In genomic region chr7:51160411-51160810, GRCh38 we compare ENCODE assay signal across 15 cellular contexts.
DNase-seq lines count a peak whose midpoint lies in the region; ATAC-seq, FAIRE-seq and TF ChIP-seq lines count a peak whose summit lies in the region.
"Had no signal": no experiment of that assay in that cellular context is flagged by ENCODE, and none has a peak within 500 bp of the region (broad histone marks: within the 10 kb centered on the region; RNA-seq: fewer than 3 reads in every experiment).

No MANE protein-coding gene starts in this region.

- CTCF ChIA-PET in OCI-LY7 (lab: Charles Lee; ENCODE audit: unreplicated experiment) (interaction anchor here (1.4 kb wide), 1 partner anchor 1066 kb away, joined by 4 read pairs; no protein-coding TSS in a partner anchor), HepG2 (lab: Yijun Ruan, JAX; ENCODE audit: low intra/inter-chr PET ratio, low total read pairs) (interaction anchor here (0.6 to 4.1 kb wide), 4 partner anchors 208 to 1068 kb away, joined by 3 to 38 read pairs (median 4); no protein-coding TSS in a partner anchor)

- no peak for ATAC-seq in HepG2

- no peaks in the 10 kb centered on the region for H3K9me3 ChIP-seq in BLaER1
- no peaks in the 10 kb centered on the region for H3K9me3 ChIP-seq in OCI-LY7 (ENCODE audit: low read length)
- H3K9me3 ChIP-seq in Peyer's patch, result no peaks in the 10 kb centered on the region
- H3K9me3 ChIP-seq in HepG2 (ENCODE audit: low read length), result no peaks in the 10 kb centered on the region

- POLR2A ChIA-PET in OCI-LY7 (lab: Charles Lee), result interaction anchor here (3.4 kb wide), 1 partner anchor 8 kb away, joined by 9 read pairs; no protein-coding TSS in a partner anchor
- POLR2A ChIA-PET in HepG2 (lab: Yijun Ruan, JAX), result no interaction called here

- H3K4me3 ChIP-seq in BLaER1 (no peak overlapping the region), OCI-LY7 (ENCODE audit: low read depth, low read length, poor library complexity, severe bottlenecking) (no peak overlapping the region), Peyer's patch (no peak overlapping the region), HepG2 (replicated peaks in 1 of 3; ENCODE audit: insufficient read depth in 1 of 3, low read depth in 2 of 3, low read length in 3 of 3) (no peak overlapping the region)
- H3K4me3 ChIP-seq: GM12878, SK-N-MC had no signal

- no peak for TF ChIP-seq RAD21 in HepG2 (CRISPR knock-in tag; IDR thresholded peaks at IDR 0.05)

- H3K27me3 ChIP-seq in BLaER1, result no peaks in the 10 kb centered on the region
- H3K27me3 ChIP-seq in Peyer's patch, result no peaks in the 10 kb centered on the region
- H3K27me3 ChIP-seq in HepG2 (ENCODE audit: control insufficient read depth in 1 of 2, insufficient read depth in 2 of 2, low read length in 2 of 2), result no peaks in the 10 kb centered on the region

- no peaks in the 10 kb centered on the region for H3K36me3 ChIP-seq in BLaER1
- H3K36me3 ChIP-seq in OCI-LY7 (ENCODE audit: insufficient read depth, low read length), result no peaks in the 10 kb centered on the region
- no peaks in the 10 kb centered on the region for H3K36me3 ChIP-seq in Peyer's patch
- no peaks in the 10 kb centered on the region for H3K36me3 ChIP-seq in HepG2 (replicated peaks in 1 of 2; ENCODE audit: control insufficient read depth in 1 of 2, insufficient read depth in 2 of 2, low read length in 2 of 2)

- BruUV-seq in OCI-LY7 (replicated peaks; lab: Mats Ljungman, UMichigan) (no TSS peak), HepG2 (replicated peaks; lab: Mats Ljungman, UMichigan) (no TSS peak)

- in situ Hi-C loops in HepG2 (cut with HindIII; ENCODE audit: extremely low pct_ligation_motif_present, low pct_unique_long_range_greater_than_20kb), result loop anchor here (5.0 to 25.0 kb wide), 2 partner anchors 207 to 1048 kb away; no protein-coding TSS in a partner anchor

- no peak for DNase-seq in OCI-LY7 (ENCODE audit: low spot score)
- DNase-seq in substantia nigra (lab: John Stamatoyannopoulos, UW), result no peak
- no peak for DNase-seq in Peyer's patch
- no peak for DNase-seq in cerebellar nuclear complex (lab: John Stamatoyannopoulos, UW)
- no peak for DNase-seq in HepG2 (ENCODE audit: low spot score)
- DNase-seq in DMS153 treated with DMSO at 0.1 percent for 48 hours (lab: John Stamatoyannopoulos, UW; ENCODE audit: unreplicated experiment), result no peak
- DNase-seq: GDM1, NCI-H1048, NCI-H1417 treated with DMSO at 0.1 percent for 48 hours, NCI-H226 had no signal

- peak overlapping the region; percentile 40 for H3K4me2 ChIP-seq in BLaER1
- H3K4me2 ChIP-seq in OCI-LY7 (ENCODE audit: low read length), result no peak overlapping the region
- no peak overlapping the region for H3K4me2 ChIP-seq in HepG2 (ENCODE audit: low read depth, low read length)

- H3K4me1 ChIP-seq in BLaER1, result peaks cover 65% of the 10 kb centered on the region
- no peaks in the 10 kb centered on the region for H3K4me1 ChIP-seq in OCI-LY7 (ENCODE audit: insufficient read depth, low read length, poor library complexity, severe bottlenecking)
- no peaks in the 10 kb centered on the region for H3K4me1 ChIP-seq in Peyer's patch
- peaks cover 7% of the 10 kb centered on the region; the same call in 1 of the 2 replicates for H3K4me1 ChIP-seq in HepG2 (ENCODE audit: insufficient read depth, low read length)

- TF ChIP-seq POLR2A in Peyer's patch (IDR thresholded peaks at IDR 0.05), result no peak
- TF ChIP-seq POLR2A in HepG2 (IDR thresholded peaks at IDR 0.05; ENCODE audit: insufficient read depth in 1 of 2, low read depth in 2 of 2, low read length in 2 of 2), result no peak

- intact Hi-C loops in OCI-LY7 (cut with micrococcal nuclease; ENCODE audit: unreplicated experiment) (loop anchor here (5.0 kb wide), 2 partner anchors 267 to 1068 kb away; partner anchors contain the start of gene ZPBP), HepG2 (cut with micrococcal nuclease; ENCODE audit: unreplicated experiment) (loop anchor here (2.0 to 5.0 kb wide), 4 partner anchors 93 to 1068 kb away; partner anchors contain the start of genes GRB10 and ZPBP)

- no peak for FAIRE-seq in HepG2 (lab: Jason Lieb, UNC)

- TF ChIP-seq CTCF in OCI-LY7 (conservative IDR thresholded peaks at IDR 0.05; ENCODE audit: low read length) (no peak), Peyer's patch (IDR thresholded peaks at IDR 0.05) (no peak), HepG2 (CRISPR knock-in tag; IDR thresholded peaks at IDR 0.05) (no peak)

- H3K27ac ChIP-seq in BLaER1 (peak overlapping the region; percentile 10; the same call in 1 of the 2 replicates), OCI-LY7 (ENCODE audit: low read depth, low read length, poor library complexity, severe bottlenecking) (no peak overlapping the region), cingulate gyrus (ENCODE audit: low read depth, low read length) (peak overlapping the region; percentile 42), substantia nigra (ENCODE audit: low read depth, low read length, poor library complexity, severe bottlenecking) (peak overlapping the region; percentile 71), Peyer's patch (no peak overlapping the region), HepG2 (ENCODE audit: extremely low read length, insufficient read depth, low read length) (no peak overlapping the region)
- H3K27ac ChIP-seq: HL-60, SK-N-MC had no signal

- 74% methylated on average over 6 of the region's 6 CpGs for WGBS in HepG2 (ENCODE audit: low lambda C conversion rate)

- no peak for TF ChIP-seq EP300 in HepG2 (IDR thresholded peaks at IDR 0.05; ENCODE audit: low read depth in 2 of 2, low read length in 2 of 2)
- no peak for TF ChIP-seq EP300 in HepG2 (CRISPR knock-in tag; IDR thresholded peaks at IDR 0.05; ENCODE audit: borderline replicate concordance)

- H2AFZ ChIP-seq in OCI-LY7 (ENCODE audit: low read length) (peak overlapping the region; percentile 12; the same call in 1 of the 2 replicates), HepG2 (ENCODE audit: low read length) (no peak overlapping the region)

- no peaks in the 10 kb centered on the region for H3K79me2 ChIP-seq in OCI-LY7 (ENCODE audit: insufficient read depth, low read depth, low read length)
- no peaks in the 10 kb centered on the region for H3K79me2 ChIP-seq in HepG2 (ENCODE audit: insufficient read depth, low read length)

- H3K9me2 ChIP-seq in OCI-LY7 (ENCODE audit: insufficient read depth, low read length), result no peaks in the 10 kb centered on the region

- H4K20me1 ChIP-seq in BLaER1 (no peaks in the 10 kb centered on the region), OCI-LY7 (ENCODE audit: insufficient read depth, low read length) (no peaks in the 10 kb centered on the region), HepG2 (ENCODE audit: insufficient read depth, low read length) (no peaks in the 10 kb centered on the region; the same call in 1 of the 2 replicates)

- H3K9ac ChIP-seq in BLaER1, result no peak overlapping the region
- no peak overlapping the region for H3K9ac ChIP-seq in HepG2 (ENCODE audit: insufficient read depth, low read depth, low read length)

TF ChIP-seq in HepG2, 621 proteins besides CTCF, POLR2A, EP300 and RAD21 (continues in another document):
- TF ChIP-seq ZNF460 (CRISPR knock-in tag; IDR thresholded peaks at IDR 0.05; ENCODE audit: borderline replicate concordance) (no peak), ZSCAN25 (CRISPR knock-in tag; IDR thresholded peaks at IDR 0.05) (no peak), FOXM1 (CRISPR knock-in tag; IDR thresholded peaks at IDR 0.05) (no peak), PRDM15 (CRISPR knock-in tag; IDR thresholded peaks at IDR 0.05) (no peak), ARHGAP35 (CRISPR knock-in tag; IDR thresholded peaks at IDR 0.05; ENCODE audit: borderline replicate concordance) (no peak), GMEB2 (CRISPR knock-in tag; IDR thresholded peaks at IDR 0.05; ENCODE audit: low read depth) (no peak), SALL1 (CRISPR knock-in tag; IDR thresholded peaks at IDR 0.05) (no peak), ZIK1 (CRISPR knock-in tag; IDR thresholded peaks at IDR 0.05; ENCODE audit: borderline replicate concordance, low read depth) (no peak), REXO4 (CRISPR knock-in tag; IDR thresholded peaks at IDR 0.05; ENCODE audit: borderline replicate concordance) (no peak), MEIS1 (CRISPR knock-in tag; IDR thresholded peaks at IDR 0.05; ENCODE audit: borderline replicate concordance) (no peak)

Comparison
In these comparisons a context has a peak if more than half of its experiments do, and no peak if none do; other contexts are left out.
1. H3K27ac ChIP-seq: peak in BLaER1 (single experiment), cingulate gyrus (single experiment) and substantia nigra (single experiment); none in OCI-LY7 (single experiment), Peyer's patch (0 of 4) and HepG2 (single experiment).